ENCODE assay signal across 18 cellular contexts in the genomic region with DNA sequence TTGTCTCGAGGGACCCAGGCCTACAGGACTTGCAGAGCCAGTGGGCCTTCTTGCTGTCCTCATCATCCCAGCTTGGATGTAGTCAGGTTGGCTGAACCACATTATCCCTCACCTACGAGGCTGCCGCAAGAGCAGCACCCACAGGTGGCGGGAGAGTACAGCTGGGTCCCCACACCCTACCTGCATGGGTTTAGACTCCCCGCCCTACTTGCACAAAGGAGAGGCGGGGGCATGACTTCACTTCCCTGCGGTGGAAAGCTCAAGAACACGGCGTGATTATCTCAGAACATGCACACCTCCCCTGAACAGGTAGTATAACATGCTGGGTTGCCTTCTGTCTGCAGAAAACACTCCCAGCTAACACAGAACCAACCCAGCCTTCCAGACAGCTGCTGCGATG. TPM values are rescaled to one million over a fixed set of nuclear protein-coding genes. Genes with fewer than 3 reads are reported as not detected.
DNase-seq lines count a peak whose midpoint lies in the region; ATAC-seq and TF ChIP-seq lines count a peak whose summit lies in the region.
"Had no signal": no experiment of that assay in that cellular context is flagged by ENCODE, and none has a peak within 500 bp of the region (broad histone marks: within the 10 kb centered on the region; RNA-seq: fewer than 3 reads in every experiment).

No MANE protein-coding gene starts in this region.

- DNase-seq in DMS153 (lab: John Stamatoyannopoulos, UW) (peak; percentile 18), DMS153 treated with DMSO at 0.1 percent for 48 hours (lab: John Stamatoyannopoulos, UW; ENCODE audit: unreplicated experiment) (no peak), RWPE1 (ENCODE audit: low spot score) (peak; percentile 23), fibroblast of lung (ENCODE audit: low read depth in 2 of 2) (no peak), ovary (peak in 3 of 5 donors; percentile 9 to 17 (median 12)), NCI-H82 (lab: John Stamatoyannopoulos, UW) (no peak), DMS114 treated with DMSO at 0.1 percent for 48 hours (lab: John Stamatoyannopoulos, UW; ENCODE audit: unreplicated experiment) (no peak)
- DNase-seq in activated CD8-positive, alpha-beta T cell treated with anti-CD3 and anti-CD28 coated beads for 36 hours, result no peak
- DNase-seq: erythroblast, heart right ventricle, left ventricle myocardium superior, MG63, NCI-H2081, SK-N-SH had no signal

- no peak overlapping the region for H3K4me3 ChIP-seq in fibroblast of lung (replicated peaks in 1 of 4; ENCODE audit: control extremely low read depth in 1 of 4, insufficient read depth in 1 of 4, low read depth in 3 of 4, low read length in 4 of 4)
- H3K4me3 ChIP-seq in ovary, result no peak overlapping the region
- H3K4me3 ChIP-seq: heart right ventricle, MG63 had no signal

- H3K27ac Mint-ChIP-seq in activated CD8-positive, alpha-beta T cell treated with anti-CD3 and anti-CD28 coated beads for 36 hours, result no peak overlapping the region
- H3K27ac Mint-ChIP-seq: activated naive CD8-positive, alpha-beta T cell had no signal

- no peaks in the 10 kb centered on the region for H3K36me3 Mint-ChIP-seq in activated CD8-positive, alpha-beta T cell treated with anti-CD3 and anti-CD28 coated beads for 36 hours (ENCODE audit: low read depth)
- H3K36me3 Mint-ChIP-seq: activated naive CD8-positive, alpha-beta T cell had no signal

- TF ChIP-seq POLR2A in ovary (IDR thresholded peaks at IDR 0.05), result no peak

- H3K4me3 Mint-ChIP-seq in activated CD8-positive, alpha-beta T cell treated with anti-CD3 and anti-CD28 coated beads for 36 hours, result no peak overlapping the region
- H3K4me3 Mint-ChIP-seq: activated naive CD8-positive, alpha-beta T cell; central memory CD8-positive, alpha-beta T cell had no signal

- H3K27ac ChIP-seq in RWPE1 (peak overlapping the region; percentile 71), fibroblast of lung (ENCODE audit: insufficient read depth, low read length) (peak overlapping the region; percentile 9), ovary (no peak overlapping the region)
- H3K27ac ChIP-seq: 22Rv1, heart right ventricle, VCaP had no signal

- no peak for TF ChIP-seq EP300 in ovary (IDR thresholded peaks at IDR 0.05)

- intact Hi-C loops in ovary (cut with DNase I), result no loop called here
- intact Hi-C loops in activated CD8-positive, alpha-beta T cell treated with anti-CD3 and anti-CD28 coated beads for 36 hours (cut with micrococcal nuclease), result no loop called here

- H2AFZ ChIP-seq in fibroblast of lung (ENCODE audit: low read length), result no peak overlapping the region

- no peak for ATAC-seq in activated CD8-positive, alpha-beta T cell treated with anti-CD3 and anti-CD28 coated beads for 36 hours

- H3K9me3 ChIP-seq in fibroblast of lung (ENCODE audit: control insufficient read depth, insufficient read depth, low read depth, low read length), result no peaks in the 10 kb centered on the region
- no peaks in the 10 kb centered on the region for H3K9me3 ChIP-seq in ovary
- H3K9me3 ChIP-seq: MG63, SK-N-SH had no signal

- peak overlapping the region; percentile 6 for H3K4me2 ChIP-seq in fibroblast of lung (ENCODE audit: extremely low read depth, insufficient read depth, low read length)
- H3K4me2 ChIP-seq: SK-N-SH had no signal

- peaks cover 88% of the 10 kb centered on the region for H3K79me2 ChIP-seq in fibroblast of lung (ENCODE audit: control insufficient read depth, insufficient read depth, low read length)

- POLR2A ChIA-PET in RWPE1 (lab: Yijun Ruan, JAX; ENCODE audit: low non-redundant PET), result interaction anchor here (0.6 kb wide), 1 partner anchor 9 kb away, joined by 5 read pairs; no protein-coding TSS in a partner anchor
- POLR2A ChIA-PET in activated CD8-positive, alpha-beta T cell treated with anti-CD3 and anti-CD28 coated beads for 36 hours (lab: Charles Lee), result interaction anchor here (0.7 kb wide), 1 partner anchor 530 kb away, joined by 3 read pairs; no protein-coding TSS in a partner anchor

- TF ChIP-seq CTCF in RWPE1 (conservative IDR thresholded peaks at IDR 0.05; ENCODE audit: low read depth), result no peak
- TF ChIP-seq CTCF in fibroblast of lung (conservative IDR thresholded peaks at IDR 0.05 in 1 of 2, IDR thresholded peaks at IDR 0.05 in 1 of 2; ENCODE audit: low read depth in 1 of 2, low read length in 2 of 2), result no peak
- TF ChIP-seq CTCF in ovary (IDR thresholded peaks at IDR 0.05), result no peak
- TF ChIP-seq CTCF in activated CD8-positive, alpha-beta T cell treated with anti-CD3 and anti-CD28 coated beads for 36 hours (IDR thresholded peaks at IDR 0.05), result no peak

- no peaks in the 10 kb centered on the region for H3K4me1 Mint-ChIP-seq in activated CD8-positive, alpha-beta T cell treated with anti-CD3 and anti-CD28 coated beads for 36 hours (ENCODE audit: low read depth)
- H3K4me1 Mint-ChIP-seq: central memory CD8-positive, alpha-beta T cell had no signal

- peaks cover 12% of the 10 kb centered on the region for H3K4me1 ChIP-seq in fibroblast of lung (ENCODE audit: control insufficient read depth, extremely low read depth, insufficient read depth, low read length)
- peaks cover 11% of the 10 kb centered on the region for H3K4me1 ChIP-seq in ovary (ENCODE audit: insufficient read depth)

- H4K20me1 ChIP-seq in fibroblast of lung (ENCODE audit: control insufficient read depth, extremely low read depth, insufficient read depth, low read length), result peaks cover 2% of the 10 kb centered on the region

- H3K9me3 Mint-ChIP-seq in activated CD8-positive, alpha-beta T cell treated with anti-CD3 and anti-CD28 coated beads for 36 hours, result peaks cover 3% of the 10 kb centered on the region
- H3K9me3 Mint-ChIP-seq: central memory CD8-positive, alpha-beta T cell had no signal

- H3K27me3 ChIP-seq in fibroblast of lung (ENCODE audit: control insufficient read depth, insufficient read depth, low read length), result no peaks in the 10 kb centered on the region
- H3K27me3 ChIP-seq in ovary, result no peaks in the 10 kb centered on the region
- H3K27me3 ChIP-seq: heart right ventricle, MG63 had no signal

- WGBS in ovary, 3 donors, result 88 to 92% (median 90%) methylated on average over 10 of the region's 10 CpGs

- H3K27me3 Mint-ChIP-seq in activated CD8-positive, alpha-beta T cell treated with anti-CD3 and anti-CD28 coated beads for 36 hours, result no peaks in the 10 kb centered on the region
- H3K27me3 Mint-ChIP-seq: activated naive CD8-positive, alpha-beta T cell had no signal

- CTCF ChIA-PET in RWPE1 (lab: Yijun Ruan, JAX), result interaction anchor here (0.6 to 1.2 kb wide), 3 partner anchors 31 to 45 kb away, joined by 3 to 5 read pairs (median 3); no protein-coding TSS in a partner anchor
- CTCF ChIA-PET in activated CD8-positive, alpha-beta T cell treated with anti-CD3 and anti-CD28 coated beads for 36 hours (lab: Charles Lee), result no interaction called here

- no peak overlapping the region for H3K9ac ChIP-seq in fibroblast of lung (ENCODE audit: insufficient read depth, low read length)
- H3K9ac ChIP-seq: SK-N-SH had no signal

- peaks cover 6% of the 10 kb centered on the region for H3K36me3 ChIP-seq in fibroblast of lung (ENCODE audit: control insufficient read depth, insufficient read depth, low read length)
- H3K36me3 ChIP-seq in ovary, result no peaks in the 10 kb centered on the region

RNA-seq across cellular contexts. Expression of gene CTBP2, which starts 57.5 kb away (rescaled TPM):
- 56.8 and 73.3 TPM in 2 replicates for total RNA-seq in fibroblast of lung
- 72.1 and 91.0 TPM in 2 replicates for polyA plus RNA-seq in fibroblast of lung
- 53.0 and 60.4 TPM in 2 replicates for polyA plus RNA-seq in fibroblast of lung (2012)
- polyA minus RNA-seq in fibroblast of lung (ENCODE audit: low replicate concordance), result 130 and 131 TPM in 2 replicates
- total RNA-seq in ovary, result 100 to 1,000 TPM in 1 of 7 donors, 10 to 100 TPM in 6; 37.8 to 107 (median 80.8) TPM
- 10 to 100 TPM; 25.3 to 63.7 TPM for polyA plus RNA-seq in ovary
- total RNA-seq in activated CD8-positive, alpha-beta T cell treated with anti-CD3 and anti-CD28 coated beads for 36 hours, result under 1 TPM; 0.60 to 0.88 TPM

Comparison
In these comparisons a context has a peak if more than half of its experiments do, and no peak if none do; other contexts are left out.
1. DNase-seq: peak in DMS153 (single experiment), RWPE1 (single experiment) and ovary (3 of 5); none in DMS153 treated with DMSO at 0.1 percent for 48 hours (single experiment), fibroblast of lung (0 of 2), NCI-H82 (single experiment), DMS114 treated with DMSO at 0.1 percent for 48 hours (single experiment) and activated CD8-positive, alpha-beta T cell treated with anti-CD3 and anti-CD28 coated beads for 36 hours (single experiment).
2. H3K27ac ChIP-seq: peak in RWPE1 (single experiment) and fibroblast of lung (single experiment); none in ovary (0 of 2).
3. RNA of gene CTBP2, which starts 57.5 kb away (total RNA-seq): 37.8 to 107 TPM in ovary and 56.8 to 73.3 TPM in fibroblast of lung; 0.60 to 0.88 TPM in activated CD8-positive, alpha-beta T cell treated with anti-CD3 and anti-CD28 coated beads for 36 hours; every median in the first group is over 10 times any median in the second.